Comparison of ENCODE assay signal across 1 cellular context in the genomic region with DNA sequence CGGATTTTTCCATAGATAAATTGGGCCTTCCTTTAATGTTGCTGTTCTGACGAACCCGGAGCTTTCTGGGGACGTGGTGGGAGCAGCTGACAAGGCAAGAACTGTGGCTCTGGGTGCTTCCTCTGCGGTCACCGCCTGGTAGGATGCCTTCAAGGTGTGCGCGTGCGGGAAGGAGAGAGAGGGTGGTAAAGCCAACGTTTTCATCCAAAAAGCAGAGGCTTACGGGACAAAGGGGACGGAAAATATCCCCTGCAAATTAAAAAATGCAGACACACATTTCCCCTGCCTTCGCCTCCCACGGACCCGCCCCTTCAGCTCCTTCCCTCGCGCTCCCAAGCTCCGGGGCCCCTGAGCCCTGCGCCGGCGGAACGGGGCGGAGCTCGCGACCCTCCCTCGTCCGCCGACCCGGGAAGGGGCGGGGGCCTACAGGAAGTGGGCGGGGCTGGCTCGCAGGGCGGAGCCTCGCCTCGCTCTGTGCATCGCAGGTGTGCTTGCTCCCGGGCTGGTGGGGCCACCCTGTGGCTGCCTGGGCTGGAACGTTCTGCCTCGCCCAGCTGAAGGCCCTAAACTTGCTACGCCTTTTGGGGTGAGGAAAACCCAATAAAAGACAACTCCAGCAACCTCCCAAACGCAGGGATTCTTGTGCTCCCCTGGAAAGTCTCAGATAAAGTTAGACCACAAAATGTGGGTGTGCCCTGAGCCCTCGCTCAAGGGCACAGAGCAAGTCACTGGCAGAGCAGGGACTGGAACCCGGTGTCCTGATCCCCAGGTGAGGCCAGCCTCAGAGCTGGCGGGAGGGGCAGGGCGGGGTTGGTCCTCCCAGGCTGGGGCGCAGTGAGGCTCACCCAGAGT.
A peak's percentile ranks its signal among the peaks of the same experiment; 100 is the strongest.
TF ChIP-seq lines count a peak whose summit lies in the region.

No MANE protein-coding gene starts in this region.

TF ChIP-seq in HepG2, 621 proteins besides CTCF, POLR2A, EP300 and RAD21 (continued from another document):
- TF ChIP-seq, protein P1, sequence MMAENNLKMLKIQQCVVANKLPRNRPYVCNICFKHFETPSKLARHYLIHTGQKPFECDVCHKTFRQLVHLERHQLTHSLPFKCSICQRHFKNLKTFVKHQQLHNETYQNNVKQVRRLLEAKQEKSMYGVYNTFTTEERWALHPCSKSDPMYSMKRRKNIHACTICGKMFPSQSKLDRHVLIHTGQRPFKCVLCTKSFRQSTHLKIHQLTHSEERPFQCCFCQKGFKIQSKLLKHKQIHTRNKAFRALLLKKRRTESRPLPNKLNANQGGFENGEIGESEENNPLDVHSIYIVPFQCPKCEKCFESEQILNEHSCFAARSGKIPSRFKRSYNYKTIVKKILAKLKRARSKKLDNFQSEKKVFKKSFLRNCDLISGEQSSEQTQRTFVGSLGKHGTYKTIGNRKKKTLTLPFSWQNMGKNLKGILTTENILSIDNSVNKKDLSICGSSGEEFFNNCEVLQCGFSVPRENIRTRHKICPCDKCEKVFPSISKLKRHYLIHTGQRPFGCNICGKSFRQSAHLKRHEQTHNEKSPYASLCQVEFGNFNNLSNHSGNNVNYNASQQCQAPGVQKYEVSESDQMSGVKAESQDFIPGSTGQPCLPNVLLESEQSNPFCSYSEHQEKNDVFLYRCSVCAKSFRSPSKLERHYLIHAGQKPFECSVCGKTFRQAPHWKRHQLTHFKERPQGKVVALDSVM (CRISPR knock-in tag; IDR thresholded peaks at IDR 0.05): no peak
- TF ChIP-seq, protein P2, sequence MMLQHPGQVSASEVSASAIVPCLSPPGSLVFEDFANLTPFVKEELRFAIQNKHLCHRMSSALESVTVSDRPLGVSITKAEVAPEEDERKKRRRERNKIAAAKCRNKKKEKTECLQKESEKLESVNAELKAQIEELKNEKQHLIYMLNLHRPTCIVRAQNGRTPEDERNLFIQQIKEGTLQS (CRISPR knock-in tag; IDR thresholded peaks at IDR 0.05): 0 out of 2 replicates have a peak, but pooled peaks have one; percentile 22
- TF ChIP-seq CHD2 (IDR thresholded peaks at IDR 0.05; ENCODE audit: low read depth, low read length) (no peak), ZNF530 (CRISPR knock-in tag; IDR thresholded peaks at IDR 0.05; ENCODE audit: low read depth) (no peak), ZNF556 (CRISPR knock-in tag; IDR thresholded peaks at IDR 0.05; ENCODE audit: borderline replicate concordance) (no peak; the same call in 1 of the 2 replicates), ZNF746 (CRISPR knock-in tag; IDR thresholded peaks at IDR 0.05) (0 out of 2 replicates have a peak, but pooled peaks have one; percentile 66), YEATS2 (CRISPR knock-in tag; IDR thresholded peaks at IDR 0.05; ENCODE audit: borderline replicate concordance) (no peak; the same call in 1 of the 2 replicates), ZNF256 (CRISPR knock-in tag; conservative IDR thresholded peaks at IDR 0.05) (peak; percentile 84; the same call in 1 of the 2 replicates), PCBP1 (IDR thresholded peaks at IDR 0.05; ENCODE audit: borderline replicate concordance, low read depth, low read length) (no peak), SALL1 (CRISPR knock-in tag; IDR thresholded peaks at IDR 0.05) (peak; percentile 88; the same call in 1 of the 2 replicates), GATAD1 (CRISPR knock-in tag; IDR thresholded peaks at IDR 0.05) (peak; percentile 61; the same call in 1 of the 2 replicates), ZMYM3 (CRISPR knock-in tag; IDR thresholded peaks at IDR 0.05) (no peak), RAD51 (IDR thresholded peaks at IDR 0.05; ENCODE audit: borderline replicate concordance) (no peak), MAZ (IDR thresholded peaks at IDR 0.05; ENCODE audit: borderline replicate concordance, low read depth, low read length) (no peak), MAZ (CRISPR knock-in tag; IDR thresholded peaks at IDR 0.05; ENCODE audit: low read depth) (peak; percentile 93), ZNF451 (CRISPR knock-in tag; IDR thresholded peaks at IDR 0.05) (no peak), ZSCAN31 (CRISPR knock-in tag; IDR thresholded peaks at IDR 0.05; ENCODE audit: low read depth) (peak; percentile 93), ZNF33A (CRISPR knock-in tag; IDR thresholded peaks at IDR 0.05; ENCODE audit: borderline replicate concordance) (no peak), KLF9 (CRISPR knock-in tag; IDR thresholded peaks at IDR 0.05; ENCODE audit: low read depth) (no peak), TEAD2 (CRISPR knock-in tag; IDR thresholded peaks at IDR 0.05) (no peak), SP4 (CRISPR knock-in tag; IDR thresholded peaks at IDR 0.05) (peak; percentile 98), TOE1 (CRISPR knock-in tag; IDR thresholded peaks at IDR 0.05) (peak; percentile 56; the same call in 1 of the 2 replicates), SCMH1 (CRISPR knock-in tag; IDR thresholded peaks at IDR 0.05; ENCODE audit: borderline replicate concordance) (no peak), ZNF569 (CRISPR knock-in tag; IDR thresholded peaks at IDR 0.05; ENCODE audit: borderline replicate concordance) (no peak), SETDB1 (CRISPR knock-in tag; IDR thresholded peaks at IDR 0.05; ENCODE audit: borderline replicate concordance) (no peak), SP5 (CRISPR knock-in tag; IDR thresholded peaks at IDR 0.05; ENCODE audit: borderline replicate concordance, low read depth) (peak; percentile 97), ZNF550 (CRISPR knock-in tag; IDR thresholded peaks at IDR 0.05; ENCODE audit: borderline replicate concordance) (no peak)
- TF ChIP-seq, protein P3, sequence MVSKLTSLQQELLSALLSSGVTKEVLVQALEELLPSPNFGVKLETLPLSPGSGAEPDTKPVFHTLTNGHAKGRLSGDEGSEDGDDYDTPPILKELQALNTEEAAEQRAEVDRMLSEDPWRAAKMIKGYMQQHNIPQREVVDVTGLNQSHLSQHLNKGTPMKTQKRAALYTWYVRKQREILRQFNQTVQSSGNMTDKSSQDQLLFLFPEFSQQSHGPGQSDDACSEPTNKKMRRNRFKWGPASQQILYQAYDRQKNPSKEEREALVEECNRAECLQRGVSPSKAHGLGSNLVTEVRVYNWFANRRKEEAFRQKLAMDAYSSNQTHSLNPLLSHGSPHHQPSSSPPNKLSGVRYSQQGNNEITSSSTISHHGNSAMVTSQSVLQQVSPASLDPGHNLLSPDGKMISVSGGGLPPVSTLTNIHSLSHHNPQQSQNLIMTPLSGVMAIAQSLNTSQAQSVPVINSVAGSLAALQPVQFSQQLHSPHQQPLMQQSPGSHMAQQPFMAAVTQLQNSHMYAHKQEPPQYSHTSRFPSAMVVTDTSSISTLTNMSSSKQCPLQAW (CRISPR knock-in tag; IDR thresholded peaks at IDR 0.05): peak; percentile 90
- TF ChIP-seq, protein P4, sequence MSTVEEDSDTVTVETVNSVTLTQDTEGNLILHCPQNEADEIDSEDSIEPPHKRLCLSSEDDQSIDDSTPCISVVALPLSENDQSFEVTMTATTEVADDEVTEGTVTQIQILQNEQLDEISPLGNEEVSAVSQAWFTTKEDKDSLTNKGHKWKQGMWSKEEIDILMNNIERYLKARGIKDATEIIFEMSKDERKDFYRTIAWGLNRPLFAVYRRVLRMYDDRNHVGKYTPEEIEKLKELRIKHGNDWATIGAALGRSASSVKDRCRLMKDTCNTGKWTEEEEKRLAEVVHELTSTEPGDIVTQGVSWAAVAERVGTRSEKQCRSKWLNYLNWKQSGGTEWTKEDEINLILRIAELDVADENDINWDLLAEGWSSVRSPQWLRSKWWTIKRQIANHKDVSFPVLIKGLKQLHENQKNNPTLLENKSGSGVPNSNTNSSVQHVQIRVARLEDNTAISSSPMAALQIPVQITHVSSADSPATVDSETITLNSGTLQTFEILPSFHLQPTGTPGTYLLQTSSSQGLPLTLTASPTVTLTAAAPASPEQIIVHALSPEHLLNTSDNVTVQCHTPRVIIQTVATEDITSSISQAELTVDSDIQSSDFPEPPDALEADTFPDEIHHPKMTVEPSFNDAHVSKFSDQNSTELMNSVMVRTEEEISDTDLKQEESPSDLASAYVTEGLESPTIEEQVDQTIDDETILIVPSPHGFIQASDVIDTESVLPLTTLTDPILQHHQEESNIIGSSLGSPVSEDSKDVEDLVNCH (CRISPR knock-in tag; IDR thresholded peaks at IDR 0.05): no peak
